ENCODE assay signal across 8 cellular contexts in the genomic region with DNA sequence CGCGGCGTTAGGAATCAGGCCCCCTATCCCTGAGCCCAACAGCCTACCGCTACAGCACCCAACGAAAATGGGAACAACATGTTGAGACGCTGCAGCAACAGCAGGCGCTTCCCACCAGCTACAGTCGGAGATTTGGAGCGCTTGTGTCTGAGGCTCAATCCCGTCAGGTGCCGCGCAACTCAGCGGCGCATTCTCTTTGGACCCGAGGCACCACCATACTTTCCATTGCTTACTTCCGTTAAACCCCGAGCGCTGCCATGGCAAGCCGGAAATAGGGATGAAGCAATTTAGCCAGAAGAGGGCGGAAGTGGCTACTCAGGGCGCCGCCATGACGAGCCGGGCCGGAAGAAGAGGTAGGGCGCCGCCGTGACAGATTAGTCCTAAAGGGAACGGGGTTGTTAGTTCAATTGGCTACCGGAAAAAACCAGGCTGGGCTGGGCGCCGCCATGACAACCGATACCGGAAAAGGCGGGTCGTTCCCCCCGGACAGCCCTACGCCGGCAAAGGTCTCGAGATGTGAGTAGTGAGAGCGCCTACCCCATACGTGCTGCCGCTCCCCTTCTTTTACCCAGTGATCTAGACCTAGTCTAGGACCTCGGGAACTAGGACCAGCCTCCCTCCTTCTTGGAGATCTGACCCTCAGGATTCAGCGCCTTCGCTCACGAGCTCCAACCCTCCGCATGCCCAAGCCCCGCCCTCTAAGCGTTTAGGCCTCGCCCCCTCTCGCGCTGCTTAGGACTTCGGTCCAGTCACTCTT. TPM values are rescaled to one million over a fixed set of nuclear protein-coding genes. Genes with fewer than 3 reads are reported as not detected.
DNase-seq lines count a peak whose midpoint lies in the region; ATAC-seq and TF ChIP-seq lines count a peak whose summit lies in the region.

A gene with protein sequence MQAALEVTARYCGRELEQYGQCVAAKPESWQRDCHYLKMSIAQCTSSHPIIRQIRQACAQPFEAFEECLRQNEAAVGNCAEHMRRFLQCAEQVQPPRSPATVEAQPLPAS (plus strand): TSS at position 476 of the 757 bp plus-strand sequence. CDS start 39 bp downstream, at position 515.

- no peaks in the 10 kb centered on the region for H3K9me3 Mint-ChIP-seq in GM23338
- no peaks in the 10 kb centered on the region for H3K9me3 Mint-ChIP-seq in activated T-helper 2 cell treated with anti-CD3 and anti-CD28 coated beads, Interferon-gamma antibody, Interleukin-2, Interleukin-4, amounts not matched to agents 10 μg/mL and 5 μg/mL and 100 μg/mL, durations not matched to agents 14 hours and 24 hours and 36 hours
- H3K9me3 Mint-ChIP-seq in naive thymus-derived CD8-positive, alpha-beta T cell: peaks cover 0 to 4% (median 0%) of the 10 kb centered on the region in 9 donors
- H3K9me3 Mint-ChIP-seq in stimulated activated naive B cell treated with anti-CD40 and anti-IgM and Interleukin-4, amounts not matched to agents 10 μg/mL and 1 μg/mL and 100 μg/mL, for 72 hours: no peaks in the 10 kb centered on the region

- H3F3A ChIP-seq in GM23338 (replicated peaks; ENCODE audit: low read depth): peaks cover 9% of the 10 kb centered on the region; the same call in 1 of the 2 replicates

- TF ChIP-seq CTCF in GM23338 (conservative IDR thresholded peaks at IDR 0.05; ENCODE audit: low read depth in 2 of 2): 0 out of 4 replicates have a peak, but pooled peaks of 1 of the 2 experiments have one; percentile 5
- TF ChIP-seq CTCF in fibroblast of mammary gland (conservative IDR thresholded peaks at IDR 0.05; ENCODE audit: control insufficient read depth, insufficient read depth, low read depth, low read length): no peak

- H3K36me3 Mint-ChIP-seq in GM23338 (ENCODE audit: low read depth): peaks cover 19% of the 10 kb centered on the region
- H3K36me3 Mint-ChIP-seq in activated T-helper 2 cell treated with anti-CD3 and anti-CD28 coated beads, Interferon-gamma antibody, Interleukin-2, Interleukin-4, amounts not matched to agents 10 μg/mL and 5 μg/mL and 100 μg/mL, durations not matched to agents 14 hours and 24 hours and 36 hours (ENCODE audit: low read depth): peaks cover 18% of the 10 kb centered on the region
- H3K36me3 Mint-ChIP-seq in naive thymus-derived CD8-positive, alpha-beta T cell: peaks cover 4 to 27% (median 7%) of the 10 kb centered on the region in 3 donors
- H3K36me3 Mint-ChIP-seq in stimulated activated naive B cell treated with anti-CD40 and anti-IgM and Interleukin-4, amounts not matched to agents 10 μg/mL and 1 μg/mL and 100 μg/mL, for 72 hours: peaks cover 16 to 40% of the 10 kb centered on the region in 2 donors

- H3K4me2 ChIP-seq in GM23338: peak within 1 kb of the TSS; percentile 85

- H3K27ac Mint-ChIP-seq in GM23338: peak within 1 kb of the TSS; percentile 98
- peak within 1 kb of the TSS; percentile 98 for H3K27ac Mint-ChIP-seq in activated T-helper 2 cell treated with anti-CD3 and anti-CD28 coated beads, Interferon-gamma antibody, Interleukin-2, Interleukin-4, amounts not matched to agents 10 μg/mL and 5 μg/mL and 100 μg/mL, durations not matched to agents 14 hours and 24 hours and 36 hours
- H3K27ac Mint-ChIP-seq in naive thymus-derived CD8-positive, alpha-beta T cell: peak within 1 kb of the TSS; percentile 94 to 98 (median 98)
- peak within 1 kb of the TSS; percentile 100 for H3K27ac Mint-ChIP-seq in stimulated activated naive B cell treated with anti-CD40 and anti-IgM and Interleukin-4, amounts not matched to agents 10 μg/mL and 1 μg/mL and 100 μg/mL, for 72 hours

- peak; percentile 88 for ATAC-seq in GM23338
- peak; percentile 89 to 92 for ATAC-seq in naive thymus-derived CD8-positive, alpha-beta T cell
- ATAC-seq in stimulated activated naive B cell treated with anti-CD40 and anti-IgM and Interleukin-4, amounts not matched to agents 10 μg/mL and 1 μg/mL and 100 μg/mL, for 72 hours (replicated peaks): peak; percentile 89 to 93

- peaks cover 14% of the 10 kb centered on the region for H3K27me3 Mint-ChIP-seq in GM23338 (ENCODE audit: insufficient read depth, low read depth, poor library complexity)
- H3K27me3 Mint-ChIP-seq in activated T-helper 2 cell treated with anti-CD3 and anti-CD28 coated beads, Interferon-gamma antibody, Interleukin-2, Interleukin-4, amounts not matched to agents 10 μg/mL and 5 μg/mL and 100 μg/mL, durations not matched to agents 14 hours and 24 hours and 36 hours (ENCODE audit: low read depth): no peaks in the 10 kb centered on the region
- H3K27me3 Mint-ChIP-seq in naive thymus-derived CD8-positive, alpha-beta T cell: no peaks in the 10 kb centered on the region
- no peaks in the 10 kb centered on the region for H3K27me3 Mint-ChIP-seq in stimulated activated naive B cell treated with anti-CD40 and anti-IgM and Interleukin-4, amounts not matched to agents 10 μg/mL and 1 μg/mL and 100 μg/mL, for 72 hours

- no peaks in the 10 kb centered on the region for H3K9me2 ChIP-seq in GM23338 (ENCODE audit: insufficient read depth)

- H3K27me3 ChIP-seq in GM23338 (ENCODE audit: insufficient read depth): no peaks in the 10 kb centered on the region

- TF ChIP-seq POLR2A in Raji (IDR thresholded peaks at IDR 0.05; ENCODE audit: insufficient read depth, low read depth, low read length): peak; percentile 83

- peak within 1 kb of the TSS; percentile 90 for H3K4me3 Mint-ChIP-seq in GM23338
- peak within 1 kb of the TSS; percentile 97 for H3K4me3 Mint-ChIP-seq in activated T-helper 2 cell treated with anti-CD3 and anti-CD28 coated beads, Interferon-gamma antibody, Interleukin-2, Interleukin-4, amounts not matched to agents 10 μg/mL and 5 μg/mL and 100 μg/mL, durations not matched to agents 14 hours and 24 hours and 36 hours (ENCODE audit: low read depth)
- H3K4me3 Mint-ChIP-seq in naive thymus-derived CD8-positive, alpha-beta T cell: peak within 1 kb of the TSS; percentile 89 to 99 (median 96)
- H3K4me3 Mint-ChIP-seq in stimulated activated naive B cell treated with anti-CD40 and anti-IgM and Interleukin-4, amounts not matched to agents 10 μg/mL and 1 μg/mL and 100 μg/mL, for 72 hours: peak within 1 kb of the TSS; percentile 96 to 98

- peak within 1 kb of the TSS; percentile 90 for H3K27ac ChIP-seq in GM23338 (ENCODE audit: low read depth)

- peaks cover 20% of the 10 kb centered on the region for H3K4me1 Mint-ChIP-seq in GM23338
- H3K4me1 Mint-ChIP-seq in activated T-helper 2 cell treated with anti-CD3 and anti-CD28 coated beads, Interferon-gamma antibody, Interleukin-2, Interleukin-4, amounts not matched to agents 10 μg/mL and 5 μg/mL and 100 μg/mL, durations not matched to agents 14 hours and 24 hours and 36 hours (ENCODE audit: low read depth): peaks cover 26% of the 10 kb centered on the region
- H3K4me1 Mint-ChIP-seq in naive thymus-derived CD8-positive, alpha-beta T cell: peaks cover 21 to 52% (median 39%) of the 10 kb centered on the region in 4 donors
- H3K4me1 Mint-ChIP-seq in stimulated activated naive B cell treated with anti-CD40 and anti-IgM and Interleukin-4, amounts not matched to agents 10 μg/mL and 1 μg/mL and 100 μg/mL, for 72 hours: peaks cover 27 to 41% of the 10 kb centered on the region in 2 donors

- peak within 1 kb of the TSS; percentile 97 for H2AFZ ChIP-seq in GM23338

- DNase-seq in Daoy (ENCODE audit: low read depth) (peak; percentile 97), GM23338 (ENCODE audit: low spot score) (peak; percentile 97), LHCN-M2 (ENCODE audit: low read depth) (peak; percentile 97), fibroblast of mammary gland (ENCODE audit: low read depth) (peak; percentile 95)
- peak; percentile 96 for DNase-seq in activated T-helper 2 cell treated with anti-CD3 and anti-CD28 coated beads, Interferon-gamma antibody, Interleukin-2, Interleukin-4, amounts not matched to agents 10 μg/mL and 5 μg/mL and 100 μg/mL, durations not matched to agents 14 hours and 24 hours and 36 hours (ENCODE audit: low spot score)
- DNase-seq in naive thymus-derived CD8-positive, alpha-beta T cell: peak; percentile 77 to 97 (median 92)
- DNase-seq in stimulated activated naive B cell treated with anti-CD40 and anti-IgM and Interleukin-4, amounts not matched to agents 10 μg/mL and 1 μg/mL and 100 μg/mL, for 72 hours: peak; percentile 94

- no peaks in the 10 kb centered on the region for H4K20me1 ChIP-seq in GM23338 (replicated peaks; ENCODE audit: insufficient read depth)

- peak within 1 kb of the TSS; percentile 72 for H3K4me3 ChIP-seq in GM23338
- H3K4me3 ChIP-seq in fibroblast of mammary gland (ENCODE audit: control insufficient read depth, low read depth, low read length): peak within 1 kb of the TSS; percentile 88

- H3K79me2 ChIP-seq in GM23338 (replicated peaks; ENCODE audit: insufficient read depth): no peaks in the 10 kb centered on the region; the same call in 1 of the 2 replicates

- POLR2A ChIA-PET in naive thymus-derived CD8-positive, alpha-beta T cell (lab: Charles Lee): interaction anchor here (1.1 to 3.6 kb wide), 7 partner anchors 42 to 328 kb away, joined by 3 to 15 read pairs (median 6); a partner anchor contains a TSS

- intact Hi-C loops in activated T-helper 2 cell treated with anti-CD3 and anti-CD28 coated beads, Interferon-gamma antibody, Interleukin-2, Interleukin-4, amounts not matched to agents 10 μg/mL and 5 μg/mL and 100 μg/mL, durations not matched to agents 14 hours and 24 hours and 36 hours (cut with micrococcal nuclease): loop anchor here (1.0 to 5.0 kb wide), 9 partner anchors 42 to 702 kb away; a partner anchor contains a TSS

- H3K4me1 ChIP-seq in GM23338 (ENCODE audit: insufficient read depth): peaks cover 16% of the 10 kb centered on the region

- no peaks in the 10 kb centered on the region for H3K36me3 ChIP-seq in GM23338 (ENCODE audit: insufficient read depth)

TF ChIP-seq in GM23338, 12 proteins besides CTCF, POLR2A, EP300 and RAD21 (continues in another document):
- TF ChIP-seq ZNF331 (CRISPR knock-in tag; IDR thresholded peaks at IDR 0.05; ENCODE audit: low read depth) (no peak), EZH2 (IDR thresholded peaks at IDR 0.05; ENCODE audit: low read depth, unreplicated experiment) (no peak), POLR2AphosphoS5 (IDR thresholded peaks at IDR 0.05; ENCODE audit: low read depth) (peak; percentile 72), STAT1 (IDR thresholded peaks at IDR 0.05; ENCODE audit: unreplicated experiment) (no peak)

RNA-seq across cellular contexts. Expression of the gene that starts here (rescaled TPM):
- total RNA-seq in Daoy (2014; rRNA removed; shearing (Covaris generic)): 18.9 and 26.2 TPM in 2 replicates
- total RNA-seq in GM23338 (2014; rRNA removed; shearing (Covaris generic)): 15.5 and 18.7 TPM in 2 replicates
- polyA plus RNA-seq in GM23338 (2016; fragmentation: Nextera tagmentation; extraction: Ambion mirVana): 68.8 and 69.9 TPM in 2 replicates
- 22.4 and 32.6 TPM in 2 replicates for total RNA-seq in LHCN-M2 (2014; rRNA removed)
- 94.1 TPM for polyA plus RNA-seq in LHCN-M2 (2012)
- total RNA-seq in activated T-helper 2 cell treated with anti-CD3 and anti-CD28 coated beads, Interferon-gamma antibody, Interleukin-2, Interleukin-4, amounts not matched to agents 10 μg/mL and 5 μg/mL and 100 μg/mL, durations not matched to agents 14 hours and 24 hours and 36 hours: 36.7 and 39.6 TPM in 2 replicates
- total RNA-seq in naive thymus-derived CD8-positive, alpha-beta T cell: 10 to 100 TPM; 20.8 to 27.1 TPM
- 10 to 100 TPM; 43.6 to 61.7 (median 46.2) TPM for polyA plus RNA-seq in naive thymus-derived CD8-positive, alpha-beta T cell

Comparison
In these comparisons a context has a peak if more than half of its experiments do, and no peak if none do; other contexts are left out.
1. Peak in every context shown above with its lines: DNase-seq, ATAC-seq, H3K4me3 ChIP-seq and H3K27ac ChIP-seq.